1 cellular context compared by ENCODE assay signal in genomic region chr15:40944510-40945296, GRCh38.
TF ChIP-seq lines count a peak whose summit lies in the region.

No MANE protein-coding gene starts in this region.

TF ChIP-seq in HepG2, 621 proteins besides CTCF, POLR2A, EP300 and RAD21 (continued from another document):
- TF ChIP-seq, protein P1, sequence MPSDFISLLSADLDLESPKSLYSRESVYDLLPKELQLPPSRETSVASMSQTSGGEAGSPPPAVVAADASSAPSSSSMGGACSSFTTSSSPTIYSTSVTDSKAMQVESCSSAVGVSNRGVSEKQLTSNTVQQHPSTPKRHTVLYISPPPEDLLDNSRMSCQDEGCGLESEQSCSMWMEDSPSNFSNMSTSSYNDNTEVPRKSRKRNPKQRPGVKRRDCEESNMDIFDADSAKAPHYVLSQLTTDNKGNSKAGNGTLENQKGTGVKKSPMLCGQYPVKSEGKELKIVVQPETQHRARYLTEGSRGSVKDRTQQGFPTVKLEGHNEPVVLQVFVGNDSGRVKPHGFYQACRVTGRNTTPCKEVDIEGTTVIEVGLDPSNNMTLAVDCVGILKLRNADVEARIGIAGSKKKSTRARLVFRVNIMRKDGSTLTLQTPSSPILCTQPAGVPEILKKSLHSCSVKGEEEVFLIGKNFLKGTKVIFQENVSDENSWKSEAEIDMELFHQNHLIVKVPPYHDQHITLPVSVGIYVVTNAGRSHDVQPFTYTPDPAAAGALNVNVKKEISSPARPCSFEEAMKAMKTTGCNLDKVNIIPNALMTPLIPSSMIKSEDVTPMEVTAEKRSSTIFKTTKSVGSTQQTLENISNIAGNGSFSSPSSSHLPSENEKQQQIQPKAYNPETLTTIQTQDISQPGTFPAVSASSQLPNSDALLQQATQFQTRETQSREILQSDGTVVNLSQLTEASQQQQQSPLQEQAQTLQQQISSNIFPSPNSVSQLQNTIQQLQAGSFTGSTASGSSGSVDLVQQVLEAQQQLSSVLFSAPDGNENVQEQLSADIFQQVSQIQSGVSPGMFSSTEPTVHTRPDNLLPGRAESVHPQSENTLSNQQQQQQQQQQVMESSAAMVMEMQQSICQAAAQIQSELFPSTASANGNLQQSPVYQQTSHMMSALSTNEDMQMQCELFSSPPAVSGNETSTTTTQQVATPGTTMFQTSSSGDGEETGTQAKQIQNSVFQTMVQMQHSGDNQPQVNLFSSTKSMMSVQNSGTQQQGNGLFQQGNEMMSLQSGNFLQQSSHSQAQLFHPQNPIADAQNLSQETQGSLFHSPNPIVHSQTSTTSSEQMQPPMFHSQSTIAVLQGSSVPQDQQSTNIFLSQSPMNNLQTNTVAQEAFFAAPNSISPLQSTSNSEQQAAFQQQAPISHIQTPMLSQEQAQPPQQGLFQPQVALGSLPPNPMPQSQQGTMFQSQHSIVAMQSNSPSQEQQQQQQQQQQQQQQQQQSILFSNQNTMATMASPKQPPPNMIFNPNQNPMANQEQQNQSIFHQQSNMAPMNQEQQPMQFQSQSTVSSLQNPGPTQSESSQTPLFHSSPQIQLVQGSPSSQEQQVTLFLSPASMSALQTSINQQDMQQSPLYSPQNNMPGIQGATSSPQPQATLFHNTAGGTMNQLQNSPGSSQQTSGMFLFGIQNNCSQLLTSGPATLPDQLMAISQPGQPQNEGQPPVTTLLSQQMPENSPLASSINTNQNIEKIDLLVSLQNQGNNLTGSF (CRISPR knock-in tag; IDR thresholded peaks at IDR 0.05) = no peak
- TF ChIP-seq ZBTB7A (CRISPR knock-in tag; IDR thresholded peaks at IDR 0.05) (no peak), ZNF225 (CRISPR knock-in tag; IDR thresholded peaks at IDR 0.05) (no peak), ZMYM2 (CRISPR knock-in tag; IDR thresholded peaks at IDR 0.05) (no peak), CEBPG (CRISPR knock-in tag; IDR thresholded peaks at IDR 0.05) (0 out of 2 replicates have a peak, but pooled peaks have one; percentile 7), ARNT (IDR thresholded peaks at IDR 0.05) (no peak), ZFP36 (IDR thresholded peaks at IDR 0.05; ENCODE audit: borderline replicate concordance, low read depth, low read length, partially characterized antibody) (peak; percentile 73), MIER2 (CRISPR knock-in tag; IDR thresholded peaks at IDR 0.05) (no peak), FUBP1 (CRISPR knock-in tag; IDR thresholded peaks at IDR 0.05; ENCODE audit: borderline replicate concordance) (no peak), NCOA2 (CRISPR knock-in tag; IDR thresholded peaks at IDR 0.05) (0 out of 2 replicates have a peak, but pooled peaks have one; percentile 28), ZNF720 (CRISPR knock-in tag; IDR thresholded peaks at IDR 0.05) (no peak), SNAI1 (CRISPR knock-in tag; IDR thresholded peaks at IDR 0.05; ENCODE audit: borderline replicate concordance) (no peak), TCF12 (IDR thresholded peaks at IDR 0.05) (no peak), TCF12 (CRISPR knock-in tag; IDR thresholded peaks at IDR 0.05) (no peak), KAT2B (IDR thresholded peaks at IDR 0.05; ENCODE audit: borderline replicate concordance, low read depth, low read length) (no peak), SNAPC5 (CRISPR knock-in tag; IDR thresholded peaks at IDR 0.05; ENCODE audit: borderline replicate concordance) (no peak)
- TF ChIP-seq, protein P2, sequence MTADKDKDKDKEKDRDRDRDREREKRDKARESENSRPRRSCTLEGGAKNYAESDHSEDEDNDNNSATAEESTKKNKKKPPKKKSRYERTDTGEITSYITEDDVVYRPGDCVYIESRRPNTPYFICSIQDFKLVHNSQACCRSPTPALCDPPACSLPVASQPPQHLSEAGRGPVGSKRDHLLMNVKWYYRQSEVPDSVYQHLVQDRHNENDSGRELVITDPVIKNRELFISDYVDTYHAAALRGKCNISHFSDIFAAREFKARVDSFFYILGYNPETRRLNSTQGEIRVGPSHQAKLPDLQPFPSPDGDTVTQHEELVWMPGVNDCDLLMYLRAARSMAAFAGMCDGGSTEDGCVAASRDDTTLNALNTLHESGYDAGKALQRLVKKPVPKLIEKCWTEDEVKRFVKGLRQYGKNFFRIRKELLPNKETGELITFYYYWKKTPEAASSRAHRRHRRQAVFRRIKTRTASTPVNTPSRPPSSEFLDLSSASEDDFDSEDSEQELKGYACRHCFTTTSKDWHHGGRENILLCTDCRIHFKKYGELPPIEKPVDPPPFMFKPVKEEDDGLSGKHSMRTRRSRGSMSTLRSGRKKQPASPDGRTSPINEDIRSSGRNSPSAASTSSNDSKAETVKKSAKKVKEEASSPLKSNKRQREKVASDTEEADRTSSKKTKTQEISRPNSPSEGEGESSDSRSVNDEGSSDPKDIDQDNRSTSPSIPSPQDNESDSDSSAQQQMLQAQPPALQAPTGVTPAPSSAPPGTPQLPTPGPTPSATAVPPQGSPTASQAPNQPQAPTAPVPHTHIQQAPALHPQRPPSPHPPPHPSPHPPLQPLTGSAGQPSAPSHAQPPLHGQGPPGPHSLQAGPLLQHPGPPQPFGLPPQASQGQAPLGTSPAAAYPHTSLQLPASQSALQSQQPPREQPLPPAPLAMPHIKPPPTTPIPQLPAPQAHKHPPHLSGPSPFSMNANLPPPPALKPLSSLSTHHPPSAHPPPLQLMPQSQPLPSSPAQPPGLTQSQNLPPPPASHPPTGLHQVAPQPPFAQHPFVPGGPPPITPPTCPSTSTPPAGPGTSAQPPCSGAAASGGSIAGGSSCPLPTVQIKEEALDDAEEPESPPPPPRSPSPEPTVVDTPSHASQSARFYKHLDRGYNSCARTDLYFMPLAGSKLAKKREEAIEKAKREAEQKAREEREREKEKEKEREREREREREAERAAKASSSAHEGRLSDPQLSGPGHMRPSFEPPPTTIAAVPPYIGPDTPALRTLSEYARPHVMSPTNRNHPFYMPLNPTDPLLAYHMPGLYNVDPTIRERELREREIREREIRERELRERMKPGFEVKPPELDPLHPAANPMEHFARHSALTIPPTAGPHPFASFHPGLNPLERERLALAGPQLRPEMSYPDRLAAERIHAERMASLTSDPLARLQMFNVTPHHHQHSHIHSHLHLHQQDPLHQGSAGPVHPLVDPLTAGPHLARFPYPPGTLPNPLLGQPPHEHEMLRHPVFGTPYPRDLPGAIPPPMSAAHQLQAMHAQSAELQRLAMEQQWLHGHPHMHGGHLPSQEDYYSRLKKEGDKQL (CRISPR knock-in tag; IDR thresholded peaks at IDR 0.05; ENCODE audit: low read depth) = peak; percentile 67; the same call in 1 of the 2 replicates
- TF ChIP-seq, protein P3, sequence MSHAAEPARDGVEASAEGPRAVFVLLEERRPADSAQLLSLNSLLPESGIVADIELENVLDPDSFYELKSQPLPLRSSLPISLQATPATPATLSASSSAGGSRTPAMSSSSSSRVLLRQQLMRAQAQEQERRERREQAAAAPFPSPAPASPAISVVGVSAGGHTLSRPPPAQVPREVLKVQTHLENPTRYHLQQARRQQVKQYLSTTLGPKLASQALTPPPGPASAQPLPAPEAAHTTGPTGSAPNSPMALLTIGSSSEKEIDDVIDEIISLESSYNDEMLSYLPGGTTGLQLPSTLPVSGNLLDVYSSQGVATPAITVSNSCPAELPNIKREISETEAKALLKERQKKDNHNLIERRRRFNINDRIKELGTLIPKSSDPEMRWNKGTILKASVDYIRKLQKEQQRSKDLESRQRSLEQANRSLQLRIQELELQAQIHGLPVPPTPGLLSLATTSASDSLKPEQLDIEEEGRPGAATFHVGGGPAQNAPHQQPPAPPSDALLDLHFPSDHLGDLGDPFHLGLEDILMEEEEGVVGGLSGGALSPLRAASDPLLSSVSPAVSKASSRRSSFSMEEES (CRISPR knock-in tag; IDR thresholded peaks at IDR 0.05) = no peak
